24 cellular contexts compared by ENCODE assay signal in genomic region chr5:179293276-179293675, GRCh38. TPM values are rescaled to one million over a fixed set of nuclear protein-coding genes. Genes with fewer than 3 reads are reported as not detected.
DNase-seq lines count a peak whose midpoint lies in the region; ATAC-seq and TF ChIP-seq lines count a peak whose summit lies in the region.
"Had no signal": no experiment of that assay in that cellular context is flagged by ENCODE, and none has a peak within 500 bp of the region (broad histone marks: within the 10 kb centered on the region; RNA-seq: fewer than 3 reads in every experiment).

No MANE protein-coding gene starts in this region.

- DNase-seq in natural killer cell treated with Interleukin-12 subunit alpha and Interleukin-12 subunit beta and Interleukin-15 and Interleukin-18, amount 100 ng/mL, for 72 hours (ENCODE audit: low spot score) = peak; percentile 31
- DNase-seq in natural killer cell (no peak), glutamatergic neuron (peak; percentile 4), putamen (ENCODE audit: low spot score) (peak; percentile 11), iPS-NIHi7 (ENCODE audit: extremely low spot score) (no peak), HT-29 (ENCODE audit: low spot score) (no peak)
- no peak for DNase-seq in stimulated activated naive B cell treated with anti-CD40 and anti-IgM and Interleukin-4, amounts not matched to agents 10 μg/mL and 1 μg/mL and 100 μg/mL, for 72 hours
- DNase-seq: activated CD4-positive, alpha-beta memory T cell treated with anti-CD3 and anti-CD28 coated beads, Interleukin-2, amount 10 ng/mL, durations not matched to agents 7 days and 5 days; activated T-cell treated with anti-CD3 and anti-CD28 coated beads, Interleukin-2, amount 50 U/mL, for 24 hours; dermis blood vessel endothelial cell; KG1; lower lobe of right lung; NCI-H2029; NCI-H510A; SHP77 treated with DMSO at 0.1 percent for 48 hours; stimulated activated CD4-positive, alpha-beta T cell treated with anti-CD3 and anti-CD28 coated beads, Interleukin-15, amount 100 ng/mL, for 24 hours; T-helper 1 cell; thyroid gland; WERI-Rb-1 had no signal

- H3K36me3 Mint-ChIP-seq in natural killer cell treated with Interleukin-12 subunit alpha and Interleukin-12 subunit beta and Interleukin-15 and Interleukin-18, amount 100 ng/mL, for 72 hours = no peaks in the 10 kb centered on the region
- H3K36me3 Mint-ChIP-seq in natural killer cell (no peaks in the 10 kb centered on the region), glutamatergic neuron (ENCODE audit: unreplicated experiment) (peaks cover under 1% of the 10 kb centered on the region)
- H3K36me3 Mint-ChIP-seq in stimulated activated naive B cell treated with anti-CD40 and anti-IgM and Interleukin-4, amounts not matched to agents 10 μg/mL and 1 μg/mL and 100 μg/mL, for 72 hours = no peaks in the 10 kb centered on the region
- H3K36me3 Mint-ChIP-seq: activated naive CD8-positive, alpha-beta T cell; stimulated activated effector memory CD8-positive, alpha-beta T cell treated with anti-CD3 and anti-CD28 coated beads, Interleukin-12 subunit alpha, Interleukin-12 subunit beta, amount 100 ng/mL, for 72 hours had no signal

- intact Hi-C loops in natural killer cell (cut with micrococcal nuclease) = no loop called here

- no peaks in the 10 kb centered on the region for H3K4me1 Mint-ChIP-seq in natural killer cell treated with Interleukin-12 subunit alpha and Interleukin-12 subunit beta and Interleukin-15 and Interleukin-18, amount 100 ng/mL, for 72 hours (ENCODE audit: low read depth in 2 of 2)
- no peaks in the 10 kb centered on the region for H3K4me1 Mint-ChIP-seq in natural killer cell
- peaks cover 17% of the 10 kb centered on the region for H3K4me1 Mint-ChIP-seq in glutamatergic neuron (ENCODE audit: low read depth, unreplicated experiment)
- H3K4me1 Mint-ChIP-seq in stimulated activated naive B cell treated with anti-CD40 and anti-IgM and Interleukin-4, amounts not matched to agents 10 μg/mL and 1 μg/mL and 100 μg/mL, for 72 hours = no peaks in the 10 kb centered on the region
- H3K4me1 Mint-ChIP-seq: activated CD4-positive, alpha-beta memory T cell treated with anti-CD3 and anti-CD28 coated beads, Interleukin-2, amount 10 ng/mL, durations not matched to agents 7 days and 5 days; stimulated activated effector memory CD8-positive, alpha-beta T cell treated with anti-CD3 and anti-CD28 coated beads, Interleukin-12 subunit alpha, Interleukin-12 subunit beta, amount 100 ng/mL, for 72 hours had no signal

- H3K9me3 Mint-ChIP-seq in natural killer cell treated with Interleukin-12 subunit alpha and Interleukin-12 subunit beta and Interleukin-15 and Interleukin-18, amount 100 ng/mL, for 72 hours = no peaks in the 10 kb centered on the region
- H3K9me3 Mint-ChIP-seq in natural killer cell (no peaks in the 10 kb centered on the region), glutamatergic neuron (ENCODE audit: unreplicated experiment) (peaks cover 5% of the 10 kb centered on the region)
- peaks cover 5 to 14% of the 10 kb centered on the region in 2 donors for H3K9me3 Mint-ChIP-seq in stimulated activated naive B cell treated with anti-CD40 and anti-IgM and Interleukin-4, amounts not matched to agents 10 μg/mL and 1 μg/mL and 100 μg/mL, for 72 hours
- H3K9me3 Mint-ChIP-seq: activated CD4-positive, alpha-beta memory T cell treated with anti-CD3 and anti-CD28 coated beads, Interleukin-2, amount 10 ng/mL, durations not matched to agents 7 days and 5 days; activated T-cell treated with anti-CD3 and anti-CD28 coated beads, Interleukin-2, amount 50 U/mL, for 24 hours; stimulated activated effector memory CD8-positive, alpha-beta T cell treated with anti-CD3 and anti-CD28 coated beads, Interleukin-12 subunit alpha, Interleukin-12 subunit beta, amount 100 ng/mL, for 72 hours had no signal

- no peak overlapping the region for H3K27ac Mint-ChIP-seq in natural killer cell treated with Interleukin-12 subunit alpha and Interleukin-12 subunit beta and Interleukin-15 and Interleukin-18, amount 100 ng/mL, for 72 hours
- H3K27ac Mint-ChIP-seq in natural killer cell = no peak overlapping the region
- no peak overlapping the region for H3K27ac Mint-ChIP-seq in glutamatergic neuron (ENCODE audit: unreplicated experiment)
- no peak overlapping the region for H3K27ac Mint-ChIP-seq in stimulated activated naive B cell treated with anti-CD40 and anti-IgM and Interleukin-4, amounts not matched to agents 10 μg/mL and 1 μg/mL and 100 μg/mL, for 72 hours
- H3K27ac Mint-ChIP-seq: activated CD4-positive, alpha-beta memory T cell treated with anti-CD3 and anti-CD28 coated beads, Interleukin-2, amount 10 ng/mL, durations not matched to agents 7 days and 5 days; activated naive CD8-positive, alpha-beta T cell; activated T-cell treated with anti-CD3 and anti-CD28 coated beads, Interleukin-2, amount 50 U/mL, for 24 hours; progenitor cell of endocrine pancreas; stimulated activated effector memory CD8-positive, alpha-beta T cell treated with anti-CD3 and anti-CD28 coated beads, Interleukin-12 subunit alpha, Interleukin-12 subunit beta, amount 100 ng/mL, for 72 hours had no signal

- TF ChIP-seq CTCF in natural killer cell (IDR thresholded peaks at IDR 0.05) (no peak), glutamatergic neuron (IDR thresholded peaks at IDR 0.05; ENCODE audit: partially characterized antibody, unreplicated experiment) (no peak)

- no peak overlapping the region for H3K4me3 Mint-ChIP-seq in natural killer cell treated with Interleukin-12 subunit alpha and Interleukin-12 subunit beta and Interleukin-15 and Interleukin-18, amount 100 ng/mL, for 72 hours
- no peak overlapping the region for H3K4me3 Mint-ChIP-seq in natural killer cell
- no peak overlapping the region for H3K4me3 Mint-ChIP-seq in glutamatergic neuron (ENCODE audit: unreplicated experiment)
- H3K4me3 Mint-ChIP-seq in stimulated activated naive B cell treated with anti-CD40 and anti-IgM and Interleukin-4, amounts not matched to agents 10 μg/mL and 1 μg/mL and 100 μg/mL, for 72 hours = no peak overlapping the region
- H3K4me3 Mint-ChIP-seq: activated CD4-positive, alpha-beta memory T cell treated with anti-CD3 and anti-CD28 coated beads, Interleukin-2, amount 10 ng/mL, durations not matched to agents 7 days and 5 days; activated naive CD8-positive, alpha-beta T cell; activated T-cell treated with anti-CD3 and anti-CD28 coated beads, Interleukin-2, amount 50 U/mL, for 24 hours; stimulated activated effector memory CD8-positive, alpha-beta T cell treated with anti-CD3 and anti-CD28 coated beads, Interleukin-12 subunit alpha, Interleukin-12 subunit beta, amount 100 ng/mL, for 72 hours had no signal

- no peaks in the 10 kb centered on the region for H3K27me3 Mint-ChIP-seq in natural killer cell treated with Interleukin-12 subunit alpha and Interleukin-12 subunit beta and Interleukin-15 and Interleukin-18, amount 100 ng/mL, for 72 hours
- H3K27me3 Mint-ChIP-seq in natural killer cell (ENCODE audit: low read depth in 2 of 2) = no peaks in the 10 kb centered on the region
- peaks cover 2% of the 10 kb centered on the region for H3K27me3 Mint-ChIP-seq in glutamatergic neuron (ENCODE audit: unreplicated experiment)
- H3K27me3 Mint-ChIP-seq in stimulated activated naive B cell treated with anti-CD40 and anti-IgM and Interleukin-4, amounts not matched to agents 10 μg/mL and 1 μg/mL and 100 μg/mL, for 72 hours = peaks cover 2 to 11% of the 10 kb centered on the region in 2 donors
- H3K27me3 Mint-ChIP-seq: activated CD4-positive, alpha-beta memory T cell treated with anti-CD3 and anti-CD28 coated beads, Interleukin-2, amount 10 ng/mL, durations not matched to agents 7 days and 5 days; activated naive CD8-positive, alpha-beta T cell; progenitor cell of endocrine pancreas had no signal

- ATAC-seq in natural killer cell treated with Interleukin-12 subunit alpha and Interleukin-12 subunit beta and Interleukin-15 and Interleukin-18, amount 100 ng/mL, for 72 hours = no peak
- no peak for ATAC-seq in natural killer cell
- no peak for ATAC-seq in stimulated activated naive B cell treated with anti-CD40 and anti-IgM and Interleukin-4, amounts not matched to agents 10 μg/mL and 1 μg/mL and 100 μg/mL, for 72 hours (replicated peaks)
- no peak for ATAC-seq in HG02973 (IDR thresholded peaks at IDR 0.05; ENCODE audit: unreplicated experiment)
- ATAC-seq: gastroesophageal sphincter; lower lobe of right lung; stimulated activated effector memory CD8-positive, alpha-beta T cell treated with anti-CD3 and anti-CD28 coated beads, Interleukin-12 subunit alpha, Interleukin-12 subunit beta, amount 100 ng/mL, for 72 hours had no signal

RNA-seq across cellular contexts. Expression of gene ADAMTS2, which starts 52.0 kb away (rescaled TPM):
- not detected for total RNA-seq in natural killer cell treated with Interleukin-12 subunit alpha and Interleukin-12 subunit beta and Interleukin-15 and Interleukin-18, amount 100 ng/mL, for 72 hours
- total RNA-seq in natural killer cell (under 1 TPM in 1 of 3 donors, not detected in 2; 0.28 TPM), glutamatergic neuron (ENCODE audit: unreplicated experiment) (23.5 TPM)
- not detected in 2 replicates for total RNA-seq in HT-29 (2014; rRNA removed; shearing (Covaris generic))
- total RNA-seq: activated CD4-positive, alpha-beta memory T cell treated with anti-CD3 and anti-CD28 coated beads, Interleukin-2, amount 10 ng/mL, durations not matched to agents 7 days and 5 days had no signal

Comparison
In these comparisons a context has a peak if more than half of its experiments do, and no peak if none do; other contexts are left out.
1. DNase-seq: peak in natural killer cell treated with Interleukin-12 subunit alpha and Interleukin-12 subunit beta and Interleukin-15 and Interleukin-18, amount 100 ng/mL, for 72 hours (single experiment), glutamatergic neuron (single experiment) and putamen (single experiment); none in natural killer cell (single experiment), iPS-NIHi7 (single experiment), stimulated activated naive B cell treated with anti-CD40 and anti-IgM and Interleukin-4, amounts not matched to agents 10 μg/mL and 1 μg/mL and 100 μg/mL, for 72 hours (single experiment) and HT-29 (single experiment).
2. RNA of gene ADAMTS2, which starts 52.0 kb away (total RNA-seq): 23.5 TPM in glutamatergic neuron (single experiment); not detected in natural killer cell treated with Interleukin-12 subunit alpha and Interleukin-12 subunit beta and Interleukin-15 and Interleukin-18, amount 100 ng/mL, for 72 hours, 0.28 TPM in natural killer cell and not detected in HT-29; every median in the first group is over 10 times any median in the second.